Comparison of ENCODE assay signal across 8 cellular contexts in genomic region chr3:129249284-129250065, GRCh38. TPM values are rescaled to one million over a fixed set of nuclear protein-coding genes. Genes with fewer than 3 reads are reported as not detected.
A peak's percentile ranks its signal among the peaks of the same experiment; 100 is the strongest.
DNase-seq lines count a peak whose midpoint lies in the region; ATAC-seq and TF ChIP-seq lines count a peak whose summit lies in the region.

A gene with protein sequence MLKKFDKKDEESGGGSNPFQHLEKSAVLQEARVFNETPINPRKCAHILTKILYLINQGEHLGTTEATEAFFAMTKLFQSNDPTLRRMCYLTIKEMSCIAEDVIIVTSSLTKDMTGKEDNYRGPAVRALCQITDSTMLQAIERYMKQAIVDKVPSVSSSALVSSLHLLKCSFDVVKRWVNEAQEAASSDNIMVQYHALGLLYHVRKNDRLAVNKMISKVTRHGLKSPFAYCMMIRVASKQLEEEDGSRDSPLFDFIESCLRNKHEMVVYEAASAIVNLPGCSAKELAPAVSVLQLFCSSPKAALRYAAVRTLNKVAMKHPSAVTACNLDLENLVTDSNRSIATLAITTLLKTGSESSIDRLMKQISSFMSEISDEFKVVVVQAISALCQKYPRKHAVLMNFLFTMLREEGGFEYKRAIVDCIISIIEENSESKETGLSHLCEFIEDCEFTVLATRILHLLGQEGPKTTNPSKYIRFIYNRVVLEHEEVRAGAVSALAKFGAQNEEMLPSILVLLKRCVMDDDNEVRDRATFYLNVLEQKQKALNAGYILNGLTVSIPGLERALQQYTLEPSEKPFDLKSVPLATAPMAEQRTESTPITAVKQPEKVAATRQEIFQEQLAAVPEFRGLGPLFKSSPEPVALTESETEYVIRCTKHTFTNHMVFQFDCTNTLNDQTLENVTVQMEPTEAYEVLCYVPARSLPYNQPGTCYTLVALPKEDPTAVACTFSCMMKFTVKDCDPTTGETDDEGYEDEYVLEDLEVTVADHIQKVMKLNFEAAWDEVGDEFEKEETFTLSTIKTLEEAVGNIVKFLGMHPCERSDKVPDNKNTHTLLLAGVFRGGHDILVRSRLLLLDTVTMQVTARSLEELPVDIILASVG (plus strand): TSS chr3:129249606. CDS start chr3:129249710, 104 bp downstream.

- no peaks in the 10 kb centered on the region for H3K27me3 ChIP-seq in CD8-positive, alpha-beta T cell (ENCODE audit: insufficient read depth, low read length)
- no peaks in the 10 kb centered on the region for H3K27me3 ChIP-seq in lower lobe of right lung (ENCODE audit: low read depth)

- H3K27me3 Mint-ChIP-seq in CD8-positive, alpha-beta T cell (ENCODE audit: low read depth): no peaks in the 10 kb centered on the region
- H3K27me3 Mint-ChIP-seq in activated CD8-positive, alpha-beta T cell treated with anti-CD3 and anti-CD28 coated beads, Interleukin-2, amount 10 ng/mL, durations not matched to agents 7 days and 5 days (ENCODE audit: low read depth): no peaks in the 10 kb centered on the region

- H3K4me3 ChIP-seq in CD8-positive, alpha-beta T cell (ENCODE audit: low read depth, low read length): peak within 1 kb of the TSS; percentile 87
- H3K4me3 ChIP-seq in lower lobe of right lung: peak within 1 kb of the TSS; percentile 97

- POLR2A ChIA-PET in CD8-positive, alpha-beta T cell (lab: Charles Lee): interaction anchor here (0.7 to 2.2 kb wide), 13 partner anchors 12 to 279 kb away, joined by 3 to 16 read pairs (median 3); partner anchors contain the start of genes HMCES and RAB43
- POLR2A ChIA-PET in activated CD8-positive, alpha-beta T cell treated with anti-CD3 and anti-CD28 coated beads, Interleukin-2, amount 10 ng/mL, durations not matched to agents 7 days and 5 days (lab: Charles Lee): interaction anchor here (0.6 to 2.7 kb wide), 21 partner anchors 10 to 400 kb away, joined by 3 to 19 read pairs (median 3); partner anchors contain the start of genes CNBP, ISY1 and RAB43

- peaks cover 31% of the 10 kb centered on the region for H3K4me1 ChIP-seq in CD8-positive, alpha-beta T cell (ENCODE audit: insufficient read depth, low read length)
- peaks cover 49% of the 10 kb centered on the region for H3K4me1 ChIP-seq in lower lobe of right lung

- peak within 1 kb of the TSS; percentile 96 for H3K27ac Mint-ChIP-seq in CD8-positive, alpha-beta T cell
- H3K27ac Mint-ChIP-seq in activated CD8-positive, alpha-beta T cell treated with anti-CD3 and anti-CD28 coated beads, Interleukin-2, amount 10 ng/mL, durations not matched to agents 7 days and 5 days: peak within 1 kb of the TSS; percentile 94

- peaks cover 45% of the 10 kb centered on the region for H3K36me3 Mint-ChIP-seq in CD8-positive, alpha-beta T cell
- H3K36me3 Mint-ChIP-seq in activated CD8-positive, alpha-beta T cell treated with anti-CD3 and anti-CD28 coated beads, Interleukin-2, amount 10 ng/mL, durations not matched to agents 7 days and 5 days (ENCODE audit: low read depth): peaks cover 44% of the 10 kb centered on the region

- H3K36me3 ChIP-seq in CD8-positive, alpha-beta T cell (ENCODE audit: insufficient read depth, low read length): peaks cover 23% of the 10 kb centered on the region
- H3K36me3 ChIP-seq in lower lobe of right lung: peaks cover 31% of the 10 kb centered on the region

- intact Hi-C loops in CD8-positive, alpha-beta T cell (cut with DNase I, micrococcal nuclease): loop anchor here (1.0 to 5.0 kb wide), 9 partner anchors 29 to 567 kb away; partner anchors contain the start of genes ACAD9 (in 2 of the 2), HMCES (in 1 of the 2), ISY1 (in 1 of the 2) and RAB43 (in 1 of the 2)
- intact Hi-C loops in lower lobe of right lung (cut with DNase I): no loop called here

- no peaks in the 10 kb centered on the region for H3K9me3 ChIP-seq in CD8-positive, alpha-beta T cell (ENCODE audit: low read length)
- no peaks in the 10 kb centered on the region for H3K9me3 ChIP-seq in lower lobe of right lung

- H3K9me3 Mint-ChIP-seq in CD8-positive, alpha-beta T cell: no peaks in the 10 kb centered on the region
- no peaks in the 10 kb centered on the region for H3K9me3 Mint-ChIP-seq in activated CD8-positive, alpha-beta T cell treated with anti-CD3 and anti-CD28 coated beads, Interleukin-2, amount 10 ng/mL, durations not matched to agents 7 days and 5 days (ENCODE audit: insufficient read depth)

- peak; percentile 83 for ATAC-seq in CD8-positive, alpha-beta T cell
- ATAC-seq in GM19467 (IDR thresholded peaks at IDR 0.05; ENCODE audit: unreplicated experiment) (peak; percentile 81), lower lobe of right lung (peak; percentile 96)
- peak; percentile 87 for ATAC-seq in activated CD8-positive, alpha-beta T cell treated with anti-CD3 and anti-CD28 coated beads, Interleukin-2, amount 10 ng/mL, durations not matched to agents 7 days and 5 days

- DNase-seq in CD8-positive, alpha-beta T cell: peak; percentile 72 to 95 (median 84)
- DNase-seq in HT-29 (ENCODE audit: low spot score) (peak; percentile 99), NK-92 (lab: John Stamatoyannopoulos, UW; ENCODE audit: unreplicated experiment) (peak; percentile 23), ecto neural progenitor cell (ENCODE audit: low spot score) (peak; percentile 93), lower lobe of right lung (peak; percentile 91)
- peak; percentile 90 for DNase-seq in activated CD8-positive, alpha-beta T cell treated with anti-CD3 and anti-CD28 coated beads, Interleukin-2, amount 10 ng/mL, durations not matched to agents 7 days and 5 days
- peak; percentile 67 to 82 (median 81) for DNase-seq in stimulated activated CD4-positive, alpha-beta T cell treated with anti-CD3 and anti-CD28 coated beads, TNF-alpha, amount 100 ng/mL, for 1 hour (ENCODE audit: low read depth in 3 of 3, low spot score in 1 of 3)

- peaks cover 49% of the 10 kb centered on the region for H3K4me1 Mint-ChIP-seq in CD8-positive, alpha-beta T cell (ENCODE audit: low read depth)
- peaks cover 43% of the 10 kb centered on the region for H3K4me1 Mint-ChIP-seq in activated CD8-positive, alpha-beta T cell treated with anti-CD3 and anti-CD28 coated beads, Interleukin-2, amount 10 ng/mL, durations not matched to agents 7 days and 5 days (ENCODE audit: low read depth)

- peak within 1 kb of the TSS; percentile 96 for H3K4me3 Mint-ChIP-seq in CD8-positive, alpha-beta T cell
- H3K4me3 Mint-ChIP-seq in activated CD8-positive, alpha-beta T cell treated with anti-CD3 and anti-CD28 coated beads, Interleukin-2, amount 10 ng/mL, durations not matched to agents 7 days and 5 days: peak within 1 kb of the TSS; percentile 88

- CTCF ChIA-PET in CD8-positive, alpha-beta T cell (lab: Charles Lee): interaction anchor here (0.6 to 10.6 kb wide), 5 partner anchors 22 to 280 kb away, joined by 3 to 203 read pairs (median 5); no protein-coding TSS in a partner anchor
- CTCF ChIA-PET in activated CD8-positive, alpha-beta T cell treated with anti-CD3 and anti-CD28 coated beads, Interleukin-2, amount 10 ng/mL, durations not matched to agents 7 days and 5 days (lab: Charles Lee): interaction anchor here (1.2 to 3.6 kb wide), 7 partner anchors 11 to 374 kb away, joined by 3 to 17 read pairs (median 5); no protein-coding TSS in a partner anchor

- peak within 1 kb of the TSS; percentile 89 for H3K27ac ChIP-seq in CD8-positive, alpha-beta T cell (ENCODE audit: low read depth, low read length)
- peak within 1 kb of the TSS; percentile 97 for H3K27ac ChIP-seq in lower lobe of right lung

- TF ChIP-seq CTCF in CD8-positive, alpha-beta T cell (IDR thresholded peaks at IDR 0.05): no peak
- TF ChIP-seq CTCF in lower lobe of right lung (IDR thresholded peaks at IDR 0.05): no peak

RNA-seq across cellular contexts. Expression of the gene that starts here (rescaled TPM):
- 10 to 100 TPM; 77.0 to 93.5 TPM for total RNA-seq in CD8-positive, alpha-beta T cell
- total RNA-seq in HT-29 (2014; rRNA removed; shearing (Covaris generic)): 186 and 190 TPM in 2 replicates
- total RNA-seq in activated CD8-positive, alpha-beta T cell treated with anti-CD3 and anti-CD28 coated beads, Interleukin-2, amount 10 ng/mL, durations not matched to agents 7 days and 5 days: 100 to 1,000 TPM; 135 to 140 TPM
- 150 TPM for total RNA-seq in lower lobe of right lung

Comparison
In these comparisons a context has a peak if more than half of its experiments do, and no peak if none do; other contexts are left out.
1. Peak in every context shown above with its lines: DNase-seq, ATAC-seq, H3K4me3 ChIP-seq and H3K27ac ChIP-seq.
2. DNase-seq: peak in every context shown above with its lines; median percentile 99 in HT-29; 93 in ecto neural progenitor cell; 91 in lower lobe of right lung; 90 in activated CD8-positive, alpha-beta T cell treated with anti-CD3 and anti-CD28 coated beads, Interleukin-2, amount 10 ng/mL, durations not matched to agents 7 days and 5 days; 84 in CD8-positive, alpha-beta T cell; 81 in stimulated activated CD4-positive, alpha-beta T cell treated with anti-CD3 and anti-CD28 coated beads, TNF-alpha, amount 100 ng/mL, for 1 hour; 23 in NK-92.